In genomic region chr20:17875106-17875980, GRCh38 we compare ENCODE assay signal across 10 cellular contexts.
A peak's percentile ranks its signal among the peaks of the same experiment; 100 is the strongest.
DNase-seq lines count a peak whose midpoint lies in the region; ATAC-seq, FAIRE-seq and TF ChIP-seq lines count a peak whose summit lies in the region.
"Had no signal": no experiment of that assay in that cellular context is flagged by ENCODE, and none has a peak within 500 bp of the region (broad histone marks: within the 10 kb centered on the region; RNA-seq: fewer than 3 reads in every experiment).

No MANE protein-coding gene starts in this region.

- ATAC-seq in mucosa of descending colon: peak; percentile 81
- ATAC-seq: activated CD4-positive, alpha-beta T cell treated with anti-CD3 and anti-CD28 coated beads for 36 hours; K562 had no signal

- H3K4me3 ChIP-seq in epithelial cell of esophagus (ENCODE audit: low read length) (no peak overlapping the region), mucosa of descending colon (no peak overlapping the region)
- H3K4me3 ChIP-seq: K562 had no signal

- no peak for TF ChIP-seq CTCF in epithelial cell of esophagus (IDR thresholded peaks at IDR 0.05; ENCODE audit: insufficient read depth, low read depth, low read length, missing control alignments)
- TF ChIP-seq CTCF in mucosa of descending colon (IDR thresholded peaks at IDR 0.05): no peak
- TF ChIP-seq CTCF in D721Med (IDR thresholded peaks at IDR 0.05; ENCODE audit: insufficient read depth, missing control alignments): no peak

- peaks cover 24% of the 10 kb centered on the region for H3K27me3 Mint-ChIP-seq in activated CD4-positive, alpha-beta memory T cell treated with anti-CD3 and anti-CD28 coated beads, Interleukin-2, amount 10 ng/mL, durations not matched to agents 7 days and 5 days
- peaks cover 9% of the 10 kb centered on the region for H3K27me3 Mint-ChIP-seq in activated T-helper 2 cell treated with anti-CD3 and anti-CD28 coated beads, Interferon-gamma antibody, Interleukin-2, Interleukin-4, amounts not matched to agents 10 μg/mL and 5 μg/mL and 100 μg/mL, durations not matched to agents 14 hours and 24 hours and 36 hours (ENCODE audit: low read depth)

- FAIRE-seq in urothelium cell line (lab: Jason Lieb, UNC) (no peak), D721Med (lab: Jason Lieb, UNC) (no peak)
- FAIRE-seq: frontal cortex, K562 had no signal

- H3K4me1 ChIP-seq in mucosa of descending colon (ENCODE audit: low read depth): peaks cover 58% of the 10 kb centered on the region

- peak; percentile 63 for DNase-seq in NCI-H226
- peak; percentile 52 for DNase-seq in epithelial cell of esophagus (ENCODE audit: low read depth)
- DNase-seq in mucosa of descending colon: peak; percentile 95 to 98 (median 95)
- DNase-seq in urothelium cell line (ENCODE audit: low spot score): peak; percentile 54
- no peak for DNase-seq in activated CD4-positive, alpha-beta memory T cell treated with anti-CD3 and anti-CD28 coated beads, Interleukin-2, amount 10 ng/mL, durations not matched to agents 7 days and 5 days
- DNase-seq in D721Med (ENCODE audit: insufficient read length, low spot score): no peak
- DNase-seq in activated T-helper 2 cell treated with anti-CD3 and anti-CD28 coated beads, Interferon-gamma antibody, Interleukin-2, Interleukin-4, amounts not matched to agents 10 μg/mL and 5 μg/mL and 100 μg/mL, durations not matched to agents 14 hours and 24 hours and 36 hours (ENCODE audit: low spot score): no peak
- DNase-seq: activated CD4-positive, alpha-beta T cell treated with anti-CD3 and anti-CD28 coated beads for 36 hours had no signal

- POLR2A ChIA-PET in activated CD4-positive, alpha-beta memory T cell treated with anti-CD3 and anti-CD28 coated beads, Interleukin-2, amount 10 ng/mL, durations not matched to agents 7 days and 5 days (lab: Charles Lee): interaction anchor here (1.3 kb wide), 1 partner anchor 19 kb away, joined by 3 read pairs; no protein-coding TSS in a partner anchor

- intact Hi-C loops in mucosa of descending colon (cut with DNase I, micrococcal nuclease): no loop called here
- intact Hi-C loops in activated T-helper 2 cell treated with anti-CD3 and anti-CD28 coated beads, Interferon-gamma antibody, Interleukin-2, Interleukin-4, amounts not matched to agents 10 μg/mL and 5 μg/mL and 100 μg/mL, durations not matched to agents 14 hours and 24 hours and 36 hours (cut with micrococcal nuclease): no loop called here

- H3K4me3 Mint-ChIP-seq in activated CD4-positive, alpha-beta memory T cell treated with anti-CD3 and anti-CD28 coated beads, Interleukin-2, amount 10 ng/mL, durations not matched to agents 7 days and 5 days: no peak overlapping the region
- no peak overlapping the region for H3K4me3 Mint-ChIP-seq in activated T-helper 2 cell treated with anti-CD3 and anti-CD28 coated beads, Interferon-gamma antibody, Interleukin-2, Interleukin-4, amounts not matched to agents 10 μg/mL and 5 μg/mL and 100 μg/mL, durations not matched to agents 14 hours and 24 hours and 36 hours (ENCODE audit: low read depth)
- H3K4me3 Mint-ChIP-seq: activated CD4-positive, alpha-beta T cell treated with anti-CD3 and anti-CD28 coated beads for 36 hours had no signal

- no peaks in the 10 kb centered on the region for H3K9me3 Mint-ChIP-seq in activated CD4-positive, alpha-beta memory T cell treated with anti-CD3 and anti-CD28 coated beads, Interleukin-2, amount 10 ng/mL, durations not matched to agents 7 days and 5 days
- no peaks in the 10 kb centered on the region for H3K9me3 Mint-ChIP-seq in activated T-helper 2 cell treated with anti-CD3 and anti-CD28 coated beads, Interferon-gamma antibody, Interleukin-2, Interleukin-4, amounts not matched to agents 10 μg/mL and 5 μg/mL and 100 μg/mL, durations not matched to agents 14 hours and 24 hours and 36 hours

- H3K36me3 Mint-ChIP-seq in activated CD4-positive, alpha-beta memory T cell treated with anti-CD3 and anti-CD28 coated beads, Interleukin-2, amount 10 ng/mL, durations not matched to agents 7 days and 5 days (ENCODE audit: low read depth): no peaks in the 10 kb centered on the region
- no peaks in the 10 kb centered on the region for H3K36me3 Mint-ChIP-seq in activated T-helper 2 cell treated with anti-CD3 and anti-CD28 coated beads, Interferon-gamma antibody, Interleukin-2, Interleukin-4, amounts not matched to agents 10 μg/mL and 5 μg/mL and 100 μg/mL, durations not matched to agents 14 hours and 24 hours and 36 hours (ENCODE audit: low read depth)

- no peak overlapping the region for H3K27ac Mint-ChIP-seq in activated CD4-positive, alpha-beta memory T cell treated with anti-CD3 and anti-CD28 coated beads, Interleukin-2, amount 10 ng/mL, durations not matched to agents 7 days and 5 days
- H3K27ac Mint-ChIP-seq in activated T-helper 2 cell treated with anti-CD3 and anti-CD28 coated beads, Interferon-gamma antibody, Interleukin-2, Interleukin-4, amounts not matched to agents 10 μg/mL and 5 μg/mL and 100 μg/mL, durations not matched to agents 14 hours and 24 hours and 36 hours: no peak overlapping the region
- H3K27ac Mint-ChIP-seq: activated CD4-positive, alpha-beta T cell treated with anti-CD3 and anti-CD28 coated beads for 36 hours had no signal

- no peaks in the 10 kb centered on the region for H3K9me3 ChIP-seq in mucosa of descending colon

- H3K4me1 Mint-ChIP-seq in activated CD4-positive, alpha-beta memory T cell treated with anti-CD3 and anti-CD28 coated beads, Interleukin-2, amount 10 ng/mL, durations not matched to agents 7 days and 5 days: peaks cover 29% of the 10 kb centered on the region
- peaks cover 25% of the 10 kb centered on the region for H3K4me1 Mint-ChIP-seq in activated T-helper 2 cell treated with anti-CD3 and anti-CD28 coated beads, Interferon-gamma antibody, Interleukin-2, Interleukin-4, amounts not matched to agents 10 μg/mL and 5 μg/mL and 100 μg/mL, durations not matched to agents 14 hours and 24 hours and 36 hours (ENCODE audit: low read depth)

- no peaks in the 10 kb centered on the region for H3K36me3 ChIP-seq in mucosa of descending colon (ENCODE audit: low read depth)

- CTCF ChIA-PET in activated CD4-positive, alpha-beta memory T cell treated with anti-CD3 and anti-CD28 coated beads, Interleukin-2, amount 10 ng/mL, durations not matched to agents 7 days and 5 days (lab: Charles Lee): no interaction called here

Comparison
In these comparisons a context has a peak if more than half of its experiments do, and no peak if none do; other contexts are left out.
1. DNase-seq: peak in NCI-H226 (single experiment), epithelial cell of esophagus (single experiment), mucosa of descending colon (3 of 3) and urothelium cell line (single experiment); none in activated CD4-positive, alpha-beta memory T cell treated with anti-CD3 and anti-CD28 coated beads, Interleukin-2, amount 10 ng/mL, durations not matched to agents 7 days and 5 days (single experiment), D721Med (single experiment) and activated T-helper 2 cell treated with anti-CD3 and anti-CD28 coated beads, Interferon-gamma antibody, Interleukin-2, Interleukin-4, amounts not matched to agents 10 μg/mL and 5 μg/mL and 100 μg/mL, durations not matched to agents 14 hours and 24 hours and 36 hours (single experiment).